In the genomic region with DNA sequence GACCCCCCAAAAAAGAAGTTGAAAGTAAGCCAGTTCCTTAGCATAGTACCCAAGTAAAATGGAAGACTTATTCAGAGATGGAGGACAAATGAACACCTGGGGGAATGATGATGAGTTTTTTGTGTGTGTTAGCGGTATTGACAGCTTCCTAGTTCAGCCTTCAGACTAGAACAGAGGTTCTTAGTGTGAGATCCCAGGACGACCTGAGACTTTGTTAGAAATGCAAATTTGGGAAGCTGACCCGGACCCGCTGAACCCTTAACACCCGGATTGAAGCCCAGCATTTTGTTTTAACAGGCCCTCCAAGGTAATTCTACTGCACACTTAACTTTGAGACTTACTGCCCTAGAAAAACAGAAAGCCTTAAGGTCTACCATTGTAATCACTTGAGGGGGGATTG, we compare ENCODE assay signal across 21 cellular contexts. TPM values are rescaled to one million over a fixed set of nuclear protein-coding genes. Genes with fewer than 3 reads are reported as not detected.
A peak's percentile ranks its signal among the peaks of the same experiment; 100 is the strongest.
DNase-seq lines count a peak whose midpoint lies in the region; ATAC-seq, FAIRE-seq and TF ChIP-seq lines count a peak whose summit lies in the region.
"Had no signal": no experiment of that assay in that cellular context is flagged by ENCODE, and none has a peak within 500 bp of the region (broad histone marks: within the 10 kb centered on the region; RNA-seq: fewer than 3 reads in every experiment).

No MANE protein-coding gene starts in this region.

- TF ChIP-seq POLR2A in GM12892 (IDR thresholded peaks at IDR 0.05; ENCODE audit: low read depth, low read length): no peak

- DNase-seq in GM12892 (ENCODE audit: insufficient read length) (no peak), activated B cell treated with CpG ODN at 0.5 μM for 24 hours (no peak), coronary artery (ENCODE audit: low spot score) (no peak), HK-2 (ENCODE audit: unreplicated experiment) (no peak), type B pancreatic cell (ENCODE audit: extremely low spot score, unreplicated experiment) (no peak), SK-N-DZ (ENCODE audit: low spot score) (no peak)
- DNase-seq: ACHN, DMS79, NCI-H1105 treated with DMSO at 0.1 percent for 48 hours, NCI-H1694, PC-9, SIG-M5 had no signal

- peak overlapping the region in 2 of 4 donors; percentile 12 to 38 for H3K4me3 Mint-ChIP-seq in IgD-negative memory B cell
- H3K4me3 Mint-ChIP-seq in activated B cell treated with CpG ODN at 0.5 μM for 24 hours: peak overlapping the region; percentile 35
- no peak overlapping the region for H3K4me3 Mint-ChIP-seq in type B pancreatic cell
- H3K4me3 Mint-ChIP-seq: T-helper 1 cell treated with Interleukin-12 subunit alpha and Interleukin-12 subunit beta and Interleukin-4 antibody, amounts not matched to agents 30 μg/mL and 1 μg/mL, for 36 hours had no signal

- CTCF ChIA-PET in activated B cell treated with CpG ODN at 0.5 μM for 24 hours (lab: Charles Lee): no interaction called here

- peak; percentile 78 for FAIRE-seq in GM12892 (lab: Jason Lieb, UNC)
- FAIRE-seq: D721Med, H54, HTR-8/SVneo, K562 had no signal

- H3K4me1 Mint-ChIP-seq in IgD-negative memory B cell: peaks cover 52 to 63% (median 54%) of the 10 kb centered on the region in 3 donors
- H3K4me1 Mint-ChIP-seq in activated B cell treated with CpG ODN at 0.5 μM for 24 hours: peaks cover 85% of the 10 kb centered on the region
- peaks cover 23% of the 10 kb centered on the region for H3K4me1 Mint-ChIP-seq in type B pancreatic cell (ENCODE audit: unreplicated experiment)

- peaks cover 6% of the 10 kb centered on the region for H3K36me3 ChIP-seq in neutrophil

- peak overlapping the region; percentile 18 to 63 (median 47) for H3K27ac Mint-ChIP-seq in IgD-negative memory B cell
- peak overlapping the region; percentile 80 for H3K27ac Mint-ChIP-seq in activated B cell treated with CpG ODN at 0.5 μM for 24 hours
- H3K27ac Mint-ChIP-seq in type B pancreatic cell: no peak overlapping the region
- H3K27ac Mint-ChIP-seq: T-helper 1 cell treated with Interleukin-12 subunit alpha and Interleukin-12 subunit beta and Interleukin-4 antibody, amounts not matched to agents 30 μg/mL and 1 μg/mL, for 36 hours had no signal

- peaks cover 1 to 8% (median 4%) of the 10 kb centered on the region in 3 donors for H3K9me3 Mint-ChIP-seq in IgD-negative memory B cell
- peaks cover 8% of the 10 kb centered on the region for H3K9me3 Mint-ChIP-seq in activated B cell treated with CpG ODN at 0.5 μM for 24 hours
- H3K9me3 Mint-ChIP-seq in type B pancreatic cell: peaks cover 11% of the 10 kb centered on the region

- no peaks in the 10 kb centered on the region for H3K9me3 ChIP-seq in neutrophil

- H3K36me3 Mint-ChIP-seq in IgD-negative memory B cell (peaks cover 9% of the 10 kb centered on the region), activated B cell treated with CpG ODN at 0.5 μM for 24 hours (ENCODE audit: low read depth) (peaks cover 39% of the 10 kb centered on the region), type B pancreatic cell (peaks cover 32% of the 10 kb centered on the region)

- H3K4me3 ChIP-seq in neutrophil (ENCODE audit: low read depth in 1 of 2, low read length in 1 of 2) (no peak overlapping the region), coronary artery (no peak overlapping the region)
- H3K4me3 ChIP-seq: K562, PC-9 had no signal

- H3K4me1 ChIP-seq in neutrophil (ENCODE audit: control insufficient read depth in 1 of 2, insufficient read depth in 1 of 2, low read depth in 1 of 2, low read length in 1 of 2): peaks cover 25 to 40% of the 10 kb centered on the region in 2 experiments

- intact Hi-C loops in activated B cell treated with CpG ODN at 0.5 μM for 24 hours (cut with micrococcal nuclease): loop anchor here (1.0 kb wide), 1 partner anchor 11 kb away; no protein-coding TSS in a partner anchor

- no peaks in the 10 kb centered on the region for H3K27me3 ChIP-seq in neutrophil

- no peak for TF ChIP-seq CTCF in activated B cell treated with CpG ODN at 0.5 μM for 24 hours (IDR thresholded peaks at IDR 0.05)
- TF ChIP-seq CTCF in neutrophil (IDR thresholded peaks at IDR 0.05): no peak
- no peak for TF ChIP-seq CTCF in coronary artery (IDR thresholded peaks at IDR 0.05)
- TF ChIP-seq CTCF in type B pancreatic cell (conservative IDR thresholded peaks at IDR 0.05): no peak

- H3K27me3 Mint-ChIP-seq in IgD-negative memory B cell: no peaks in the 10 kb centered on the region
- H3K27me3 Mint-ChIP-seq in activated B cell treated with CpG ODN at 0.5 μM for 24 hours: no peaks in the 10 kb centered on the region
- no peaks in the 10 kb centered on the region for H3K27me3 Mint-ChIP-seq in type B pancreatic cell

- ATAC-seq in activated B cell treated with CpG ODN at 0.5 μM for 24 hours (ENCODE audit: low read depth): no peak
- ATAC-seq: K562 had no signal

- POLR2A ChIA-PET in activated B cell treated with CpG ODN at 0.5 μM for 24 hours (lab: Charles Lee): interaction anchor here (3.2 kb wide), 1 partner anchor 19 kb away, joined by 28 read pairs; a partner anchor contains a TSS

- H3K27ac ChIP-seq in neutrophil: peak overlapping the region; percentile 23
- no peak overlapping the region for H3K27ac ChIP-seq in coronary artery
- H3K27ac ChIP-seq: C4-2B, PC-9, RWPE1 had no signal

RNA-seq across cellular contexts. Expression of a gene that starts 20.3 kb away (rescaled TPM):
- 11.1 TPM for polyA plus RNA-seq in GM12892 (2012; ENCODE audit: missing spikeins)
- 7.7 TPM for polyA plus RNA-seq in IgD-negative memory B cell
- total RNA-seq in activated B cell treated with CpG ODN at 0.5 μM for 24 hours (32.5 and 36.9 TPM in 2 replicates), type B pancreatic cell (ENCODE audit: low replicate concordance) (24.7 and 29.0 TPM in 2 replicates)
- 15.8 and 17.1 TPM in 2 replicates for polyA plus RNA-seq in SK-N-DZ (2014; cell fraction: cytosol; rRNA removed)
- 9.6 and 19.9 TPM in 2 replicates for polyA plus RNA-seq in SK-N-DZ (2014; cell fraction: nucleus; rRNA removed)
